ENCODE assay signal across 8 cellular contexts in the genomic region with DNA sequence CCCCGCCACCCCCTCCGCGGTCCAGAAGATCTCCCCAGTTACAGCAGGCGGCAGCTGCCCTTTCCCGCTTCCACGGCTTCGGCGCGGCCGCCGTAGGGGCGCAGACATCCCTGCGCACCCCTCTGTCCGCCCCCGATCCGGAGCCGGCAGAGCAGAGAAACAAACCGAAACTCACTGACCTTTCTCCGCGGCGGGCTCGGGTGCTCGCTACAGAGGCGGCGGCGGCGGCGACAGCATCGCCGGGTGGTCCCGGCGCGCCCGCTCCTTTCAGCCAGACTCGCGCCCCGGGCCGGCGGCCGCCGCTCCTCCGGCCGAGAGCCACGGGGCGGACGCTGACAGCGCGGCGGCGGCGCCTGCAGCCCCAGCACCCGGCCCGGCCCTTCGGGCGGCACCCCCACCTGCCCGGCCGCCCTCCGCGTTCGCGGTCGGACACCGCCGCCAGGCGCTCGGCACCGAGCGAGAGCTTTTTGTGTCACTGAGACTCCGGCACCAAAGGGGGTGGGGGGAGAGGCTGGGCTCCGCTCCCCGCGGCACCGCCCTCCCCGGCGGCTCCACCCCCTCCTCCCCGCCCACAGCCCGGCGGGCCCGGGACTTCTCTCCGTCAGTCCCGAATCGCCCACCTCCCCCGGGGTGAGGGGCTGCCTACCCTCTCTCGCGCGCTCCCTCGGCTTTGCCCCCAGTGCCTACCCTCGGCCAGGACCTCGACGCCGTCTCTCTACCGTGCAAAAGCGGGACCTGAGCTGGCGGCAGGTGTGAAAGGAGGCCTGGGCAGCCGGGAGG. TPM values are rescaled to one million over a fixed set of nuclear protein-coding genes. Genes with fewer than 3 reads are reported as not detected.
DNase-seq lines count a peak whose midpoint lies in the region; ATAC-seq and TF ChIP-seq lines count a peak whose summit lies in the region.

No MANE protein-coding gene starts in this region.

- CTCF ChIA-PET in BJ (lab: Yijun Ruan, JAX) = interaction anchor here (0.6 to 2.7 kb wide), 12 partner anchors 8 to 342 kb away, joined by 3 to 21 read pairs (median 4); no protein-coding TSS in a partner anchor

- peaks cover 5 to 46% (median 18%) of the 10 kb centered on the region in 5 donors for H3K27me3 Mint-ChIP-seq in naive thymus-derived CD8-positive, alpha-beta T cell
- H3K27me3 Mint-ChIP-seq in stimulated activated naive B cell treated with anti-CD40 and anti-IgM and Interleukin-4, amounts not matched to agents 10 μg/mL and 1 μg/mL and 100 μg/mL, for 72 hours = peaks cover 53 to 80% of the 10 kb centered on the region in 2 donors

- H3K9me3 Mint-ChIP-seq in naive thymus-derived CD8-positive, alpha-beta T cell = no peaks in the 10 kb centered on the region
- peaks cover 0 to 1% of the 10 kb centered on the region in 2 donors for H3K9me3 Mint-ChIP-seq in stimulated activated naive B cell treated with anti-CD40 and anti-IgM and Interleukin-4, amounts not matched to agents 10 μg/mL and 1 μg/mL and 100 μg/mL, for 72 hours

- H3K27ac Mint-ChIP-seq in naive thymus-derived CD8-positive, alpha-beta T cell = no peak overlapping the region
- H3K27ac Mint-ChIP-seq in stimulated activated naive B cell treated with anti-CD40 and anti-IgM and Interleukin-4, amounts not matched to agents 10 μg/mL and 1 μg/mL and 100 μg/mL, for 72 hours = peak overlapping the region; percentile 47

- peaks cover 7% of the 10 kb centered on the region for H3K4me1 ChIP-seq in NT2/D1 (ENCODE audit: insufficient read depth, insufficient read length)

- POLR2A ChIA-PET in BJ (lab: Charles Lee) = interaction anchor here (0.6 kb wide), 1 partner anchor 253 kb away, joined by 5 read pairs; no protein-coding TSS in a partner anchor
- POLR2A ChIA-PET in naive thymus-derived CD8-positive, alpha-beta T cell (lab: Charles Lee) = no interaction called here

- H3K9ac ChIP-seq in NT2/D1 (ENCODE audit: insufficient read length, low read depth) = peak overlapping the region; percentile 67

- DNase-seq in BJ (ENCODE audit: low read depth) (no peak), NT2/D1 (ENCODE audit: low read depth, low spot score) (no peak), fibroblast of peridontal ligament (ENCODE audit: extremely low read depth) (peak; percentile 55)
- peak; percentile 36 to 45 for DNase-seq in activated T-helper 1 cell treated with anti-CD3 and anti-CD28 coated beads, Interleukin-2, amount 50 U/mL, for 16 hours (ENCODE audit: low read depth in 1 of 2, low spot score in 1 of 2)
- peak; percentile 44 to 77 (median 60) for DNase-seq in naive thymus-derived CD8-positive, alpha-beta T cell
- peak; percentile 40 for DNase-seq in stimulated activated naive B cell treated with anti-CD40 and anti-IgM and Interleukin-4, amounts not matched to agents 10 μg/mL and 1 μg/mL and 100 μg/mL, for 72 hours

- ATAC-seq in GM19324 (IDR thresholded peaks at IDR 0.05; ENCODE audit: low FRiP score, unreplicated experiment) (peak; percentile 85), HG03439 (IDR thresholded peaks at IDR 0.05; ENCODE audit: unreplicated experiment) (peak; percentile 91)
- ATAC-seq in naive thymus-derived CD8-positive, alpha-beta T cell = peak; percentile 81 to 89
- ATAC-seq in stimulated activated naive B cell treated with anti-CD40 and anti-IgM and Interleukin-4, amounts not matched to agents 10 μg/mL and 1 μg/mL and 100 μg/mL, for 72 hours (replicated peaks) = peak; percentile 81 to 85

- 0 out of 2 replicates have a peak, but pooled peaks have one; percentile 25 for TF ChIP-seq CTCF in BJ (IDR thresholded peaks at IDR 0.05; ENCODE audit: insufficient read depth, low read depth, low read length)

- H3K36me3 Mint-ChIP-seq in naive thymus-derived CD8-positive, alpha-beta T cell = no peaks in the 10 kb centered on the region
- peaks cover 0 to 2% of the 10 kb centered on the region in 2 donors for H3K36me3 Mint-ChIP-seq in stimulated activated naive B cell treated with anti-CD40 and anti-IgM and Interleukin-4, amounts not matched to agents 10 μg/mL and 1 μg/mL and 100 μg/mL, for 72 hours

- H3K27me3 ChIP-seq in BJ (ENCODE audit: control insufficient read depth, insufficient read depth, low read length) (no peaks in the 10 kb centered on the region), NT2/D1 (ENCODE audit: insufficient read depth, insufficient read length) (peaks cover 24% of the 10 kb centered on the region)

- peaks cover 7 to 21% (median 15%) of the 10 kb centered on the region in 4 donors for H3K4me1 Mint-ChIP-seq in naive thymus-derived CD8-positive, alpha-beta T cell
- H3K4me1 Mint-ChIP-seq in stimulated activated naive B cell treated with anti-CD40 and anti-IgM and Interleukin-4, amounts not matched to agents 10 μg/mL and 1 μg/mL and 100 μg/mL, for 72 hours = peaks cover 14 to 18% of the 10 kb centered on the region in 2 donors

- H3K36me3 ChIP-seq in BJ (ENCODE audit: control insufficient read depth, insufficient read depth, low read length) = no peaks in the 10 kb centered on the region
- H3K36me3 ChIP-seq in NT2/D1 (ENCODE audit: insufficient read depth, insufficient read length, low read length) = peaks cover 13% of the 10 kb centered on the region

- peak overlapping the region; percentile 69 to 96 (median 84) for H3K4me3 Mint-ChIP-seq in naive thymus-derived CD8-positive, alpha-beta T cell
- peak overlapping the region; percentile 88 for H3K4me3 Mint-ChIP-seq in stimulated activated naive B cell treated with anti-CD40 and anti-IgM and Interleukin-4, amounts not matched to agents 10 μg/mL and 1 μg/mL and 100 μg/mL, for 72 hours

- no peaks in the 10 kb centered on the region for H3K9me3 ChIP-seq in NT2/D1 (ENCODE audit: insufficient read depth, low read length)

- peak overlapping the region; percentile 89 for H3K4me3 ChIP-seq in BJ (ENCODE audit: low read depth, low read length)
- peak overlapping the region; percentile 58 for H3K4me3 ChIP-seq in NT2/D1 (ENCODE audit: insufficient read length, low read depth)

RNA-seq across cellular contexts. Expression of gene RNF152, which starts 1.4 kb away (rescaled TPM):
- polyA plus RNA-seq in BJ (2011; rRNA removed) = 4.3 and 6.5 TPM in 2 replicates
- 29.2 and 34.0 TPM in 2 replicates for polyA minus RNA-seq in BJ (2011; rRNA and poly(A)+ RNA removed)
- under 1 TPM; 0.19 to 0.23 TPM for total RNA-seq in naive thymus-derived CD8-positive, alpha-beta T cell
- polyA plus RNA-seq in naive thymus-derived CD8-positive, alpha-beta T cell = not detected

Comparison
In these comparisons a context has a peak if more than half of its experiments do, and no peak if none do; other contexts are left out.
1. DNase-seq: peak in activated T-helper 1 cell treated with anti-CD3 and anti-CD28 coated beads, Interleukin-2, amount 50 U/mL, for 16 hours (2 of 2), fibroblast of peridontal ligament (single experiment), naive thymus-derived CD8-positive, alpha-beta T cell (10 of 10) and stimulated activated naive B cell treated with anti-CD40 and anti-IgM and Interleukin-4, amounts not matched to agents 10 μg/mL and 1 μg/mL and 100 μg/mL, for 72 hours (single experiment); none in BJ (single experiment) and NT2/D1 (single experiment).
2. Peak in every context shown above with its lines, with median percentiles within 50 percentile points of each other: ATAC-seq.